ENCODE assay signal across 1 cellular context in the genomic region with DNA sequence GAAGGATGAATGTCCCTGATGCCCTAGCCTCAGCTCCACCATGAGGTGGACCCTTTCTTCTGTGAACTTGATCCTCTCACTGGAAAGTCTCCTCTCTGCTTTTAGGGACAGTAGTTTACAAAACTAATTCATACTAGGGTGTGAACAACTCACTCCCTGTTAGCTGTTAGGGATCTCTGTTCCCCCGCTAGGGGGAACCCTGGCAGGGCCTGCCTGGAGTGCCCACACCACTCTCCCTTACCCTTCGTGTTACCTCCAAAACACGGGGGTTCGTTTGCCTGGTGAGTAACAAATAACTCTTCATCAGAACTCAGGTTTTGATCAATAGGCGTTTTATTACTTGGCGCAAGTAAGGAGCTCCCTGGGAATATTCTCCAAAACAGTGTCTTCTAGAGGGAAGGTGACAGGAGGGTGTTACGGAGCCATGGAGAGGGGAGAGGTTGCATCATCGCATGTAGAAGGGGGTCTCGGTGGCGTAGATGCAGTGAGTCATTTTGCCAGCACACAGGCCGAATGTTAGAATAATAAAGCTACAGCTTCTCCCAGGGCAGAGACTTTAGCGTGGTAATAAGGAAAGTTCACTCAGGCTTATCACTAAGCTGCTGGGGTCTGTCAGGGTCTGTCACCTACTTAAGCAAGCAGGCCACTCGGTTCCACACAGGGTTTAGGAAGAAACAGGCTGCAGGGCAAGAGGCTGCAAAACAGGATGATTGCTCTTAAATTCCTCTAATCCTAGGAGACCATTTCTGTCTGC.
A peak's percentile ranks its signal among the peaks of the same experiment; 100 is the strongest.
TF ChIP-seq lines count a peak whose summit lies in the region.

No MANE protein-coding gene starts in this region.

TF ChIP-seq in H1, 55 proteins besides CTCF, POLR2A, EP300 and RAD21:
- TF ChIP-seq BCL11A (IDR thresholded peaks at IDR 0.05; ENCODE audit: low read depth in 2 of 2, low read length in 2 of 2) (no peak), KDM1A (IDR thresholded peaks at IDR 0.05; ENCODE audit: borderline replicate concordance, low read length) (0 out of 2 replicates have a peak, but pooled peaks have one; percentile 72), CEBPB (IDR thresholded peaks at IDR 0.05; ENCODE audit: low read depth, low read length) (0 out of 2 replicates have a peak, but pooled peaks have one; percentile 38)
